Comparison of ENCODE assay signal across 27 cellular contexts in genomic region chr1:77725706-77726105, GRCh38.
"Had no signal": no experiment of that assay in that cellular context is flagged by ENCODE, and none has a peak within 500 bp of the region (broad histone marks: within the 10 kb centered on the region; RNA-seq: fewer than 3 reads in every experiment).

No MANE protein-coding gene starts in this region.

- FAIRE-seq: astrocyte, bronchial epithelial cell, frontal cortex had no signal

- ATAC-seq: activated CD4-positive, alpha-beta T cell treated with anti-CD3 and anti-CD28 coated beads for 36 hours; activated CD8-positive, alpha-beta memory T cell treated with anti-CD3 and anti-CD28 coated beads, Interleukin-2, amount 10 ng/mL, durations not matched to agents 7 days and 5 days; activated CD8-positive, alpha-beta T cell treated with anti-CD3 and anti-CD28 coated beads, Interleukin-2, amount 10 ng/mL, durations not matched to agents 7 days and 5 days; esophagus mucosa had no signal

- DNase-seq: activated CD4-positive, alpha-beta memory T cell treated with anti-CD3 and anti-CD28 coated beads for 36 hours; activated CD4-positive, alpha-beta T cell treated with anti-CD3 and anti-CD28 coated beads for 36 hours; activated CD4-positive, alpha-beta T cell treated with anti-CD3 and anti-CD28 coated beads, Interleukin-2, amount 10 ng/mL, durations not matched to agents 24 days and 14 days; activated CD4-positive, CD25-positive, alpha-beta regulatory T cell; activated CD4-positive, CD25-positive, alpha-beta regulatory T cell treated with anti-CD3 and anti-CD28 coated beads, Interleukin-2, amount 50 U/mL, for 72 hours; activated CD8-positive, alpha-beta memory T cell treated with anti-CD3 and anti-CD28 coated beads, Interleukin-2, amount 10 ng/mL, durations not matched to agents 7 days and 5 days; activated CD8-positive, alpha-beta memory T cell treated with anti-CD3 and anti-CD28 coated beads, Interleukin-2, amount 50 U/mL, for 4 hours; activated CD8-positive, alpha-beta T cell treated with anti-CD3 and anti-CD28 coated beads, Interleukin-2, amount 10 ng/mL, durations not matched to agents 7 days and 5 days; activated effector memory CD4-positive, alpha-beta T cell treated with anti-CD3 and anti-CD28 coated beads, Interleukin-2, amount 50 U/mL, for 16 hours; activated naive CD4-positive, alpha-beta T cell treated with anti-CD3 and anti-CD28 coated beads for 36 hours; activated naive CD8-positive, alpha-beta T cell treated with anti-CD3 and anti-CD28 coated beads, Interleukin-2, amount 10 ng/mL, durations not matched to agents 7 days and 5 days; activated T-cell treated with anti-CD3 and anti-CD28 coated beads, Interleukin-2, amount 50 U/mL, for 1 hour; activated T-cell treated with anti-CD3 and anti-CD28 coated beads, Interleukin-2, amount 50 U/mL, for 48 hours; amniotic stem cell; anterior cingulate cortex; brain microvascular endothelial cell; dorsolateral prefrontal cortex; effector memory CD4-positive, alpha-beta T cell; endodermal cell; foreskin fibroblast; head of caudate nucleus; T-helper 2 cell had no signal

- H3K27ac ChIP-seq: brain microvascular endothelial cell, coronary artery, dorsolateral prefrontal cortex had no signal

- H3K27me3 ChIP-seq: brain microvascular endothelial cell, dorsolateral prefrontal cortex had no signal

- H3K4me3 ChIP-seq: coronary artery, dorsolateral prefrontal cortex had no signal
